Comparison of ENCODE assay signal across 9 cellular contexts in genomic region chr1:54290443-54291184, GRCh38.
DNase-seq lines count a peak whose midpoint lies in the region; ATAC-seq and TF ChIP-seq lines count a peak whose summit lies in the region.
"Had no signal": no experiment of that assay in that cellular context is flagged by ENCODE, and none has a peak within 500 bp of the region (broad histone marks: within the 10 kb centered on the region; RNA-seq: fewer than 3 reads in every experiment).

No MANE protein-coding gene starts in this region.

- intact Hi-C loops in right cardiac atrium (cut with DNase I) (no loop called here), sigmoid colon (cut with DNase I) (no loop called here)

- peaks cover 0 to 5% of the 10 kb centered on the region in 2 donors for H3K36me3 Mint-ChIP-seq in activated naive CD4-positive, alpha-beta T cell treated with anti-CD3 and anti-CD28 coated beads, Interleukin-2, amount 50 U/mL, for 72 hours

- peak overlapping the region; percentile 30 for H3K27ac ChIP-seq in right cardiac atrium (ENCODE audit: low read length)
- H3K27ac ChIP-seq in sigmoid colon = peak overlapping the region; percentile 66 to 74 (median 71)
- no peak overlapping the region for H3K27ac ChIP-seq in SJCRH30

- H3K36me3 ChIP-seq in sigmoid colon (no peaks in the 10 kb centered on the region), SJCRH30 (no peaks in the 10 kb centered on the region)

- 56% methylated on average over 12 of the region's 12 CpGs for WGBS in right cardiac atrium
- WGBS in sigmoid colon, 2 donors = 40 to 60% methylated on average over 12 of the region's 12 CpGs

- peak overlapping the region; percentile 13 to 72 for H3K27ac Mint-ChIP-seq in activated naive CD4-positive, alpha-beta T cell treated with anti-CD3 and anti-CD28 coated beads, Interleukin-2, amount 50 U/mL, for 72 hours

- H3K4me1 ChIP-seq in right cardiac atrium (ENCODE audit: control insufficient read depth, insufficient read depth, low read length) (peaks cover 51% of the 10 kb centered on the region), sigmoid colon (peaks cover 0 to 95% (median 87%) of the 10 kb centered on the region in 4 donors), SJCRH30 (peaks cover 18% of the 10 kb centered on the region)

- no peak for TF ChIP-seq POLR2A in sigmoid colon (IDR thresholded peaks at IDR 0.05)

- DNase-seq in Jurkat, Clone E6-1 (ENCODE audit: low read depth, low spot score) = peak; percentile 45
- no peak for DNase-seq in activated naive CD4-positive, alpha-beta T cell treated with anti-CD3 and anti-CD28 coated beads, Interleukin-2, amount 50 U/mL, for 72 hours (ENCODE audit: low spot score in 2 of 2)
- DNase-seq in right cardiac atrium = peak in 1 of 3 donors; percentile 66
- DNase-seq in sigmoid colon = no peak
- no peak for DNase-seq in SJCRH30
- no peak for DNase-seq in activated effector memory CD4-positive, alpha-beta T cell treated with anti-CD3 and anti-CD28 coated beads, Interleukin-2, amount 50 U/mL, for 16 hours
- DNase-seq: activated CD8-positive, alpha-beta memory T cell treated with anti-CD3 and anti-CD28 coated beads for 24 hours had no signal

- no peak overlapping the region for H3K4me3 ChIP-seq in Jurkat, Clone E6-1 (ENCODE audit: low read length)
- H3K4me3 ChIP-seq in right cardiac atrium (ENCODE audit: low read length) (no peak overlapping the region), sigmoid colon (no peak overlapping the region), SJCRH30 (no peak overlapping the region)

- no peak for TF ChIP-seq EP300 in sigmoid colon (IDR thresholded peaks at IDR 0.05)

- TF ChIP-seq CTCF in sigmoid colon (IDR thresholded peaks at IDR 0.05) = no peak

- H3K27me3 ChIP-seq in right cardiac atrium (ENCODE audit: control insufficient read depth, insufficient read depth) (no peaks in the 10 kb centered on the region), sigmoid colon (no peaks in the 10 kb centered on the region), SJCRH30 (no peaks in the 10 kb centered on the region)

- ATAC-seq in activated naive CD4-positive, alpha-beta T cell treated with anti-CD3 and anti-CD28 coated beads, Interleukin-2, amount 50 U/mL, for 72 hours = no peak
- ATAC-seq in right cardiac atrium (peak in 1 of 2 donors; percentile 15), HG03457 (IDR thresholded peaks at IDR 0.05; ENCODE audit: unreplicated experiment) (no peak), GM19397 (IDR thresholded peaks at IDR 0.05; ENCODE audit: unreplicated experiment) (no peak)

- H3K9me3 ChIP-seq in right cardiac atrium (ENCODE audit: control insufficient read depth, low read length) = no peaks in the 10 kb centered on the region
- H3K9me3 ChIP-seq in sigmoid colon = no peaks in the 10 kb centered on the region
- no peaks in the 10 kb centered on the region for H3K9me3 ChIP-seq in SJCRH30 (replicated peaks)

- no peaks in the 10 kb centered on the region for H3K9me3 Mint-ChIP-seq in activated naive CD4-positive, alpha-beta T cell treated with anti-CD3 and anti-CD28 coated beads, Interleukin-2, amount 50 U/mL, for 72 hours
